ENCODE assay signal across 9 cellular contexts in genomic region chr5:141603912-141604311, GRCh38. TPM values are rescaled to one million over a fixed set of nuclear protein-coding genes. Genes with fewer than 3 reads are reported as not detected.
DNase-seq lines count a peak whose midpoint lies in the region; ATAC-seq and TF ChIP-seq lines count a peak whose summit lies in the region.
"Had no signal": no experiment of that assay in that cellular context is flagged by ENCODE, and none has a peak within 500 bp of the region (broad histone marks: within the 10 kb centered on the region; RNA-seq: fewer than 3 reads in every experiment).

No MANE protein-coding gene starts in this region.

- H3K27ac Mint-ChIP-seq in CD4-positive, alpha-beta memory T cell = peak overlapping the region; percentile 89 to 96 (median 93)

- CTCF ChIA-PET in CD4-positive, alpha-beta memory T cell (lab: Charles Lee; ENCODE audit: partially characterized antibody) = interaction anchor here (1.5 to 11.1 kb wide), 4 partner anchors 12 to 357 kb away, joined by 4 to 169 read pairs (median 86); partner anchors contain the start of gene DIAPH1
- CTCF ChIA-PET in GM10248 (lab: Yijun Ruan, JAX) = interaction anchor here (1.0 to 15.4 kb wide), 6 partner anchors 12 to 88 kb away, joined by 3 to 288 read pairs (median 6); partner anchors contain the start of gene DIAPH1

- ATAC-seq in omental fat pad (ENCODE audit: low FRiP score) (peak; percentile 17), HG02885 (IDR thresholded peaks at IDR 0.05; ENCODE audit: poor library complexity, unreplicated experiment) (no peak)

- no peaks in the 10 kb centered on the region for H3K27me3 Mint-ChIP-seq in CD4-positive, alpha-beta memory T cell

- no peaks in the 10 kb centered on the region for H3K27me3 ChIP-seq in CD4-positive, alpha-beta memory T cell (ENCODE audit: insufficient read depth, low read length)
- no peaks in the 10 kb centered on the region for H3K27me3 ChIP-seq in thyroid gland

- H3K36me3 Mint-ChIP-seq in CD4-positive, alpha-beta memory T cell = peaks cover 0 to 11% of the 10 kb centered on the region in 2 donors
- H3K36me3 Mint-ChIP-seq: mesothelial cell of epicardium had no signal

- H3K9me3 Mint-ChIP-seq in CD4-positive, alpha-beta memory T cell = no peaks in the 10 kb centered on the region
- H3K9me3 Mint-ChIP-seq: mesothelial cell of epicardium had no signal

- peak in 1 of 5 donors; percentile 10 for DNase-seq in CD4-positive, alpha-beta memory T cell
- DNase-seq in OCI-M1 (lab: John Stamatoyannopoulos, UW) (peak; percentile 59), dermis blood vessel endothelial cell (peak; percentile 8), omental fat pad (ENCODE audit: low spot score) (no peak), GM10248 (ENCODE audit: extremely low spot score) (no peak), substantia nigra (lab: John Stamatoyannopoulos, UW) (no peak), thyroid gland (no peak)

- H3K36me3 ChIP-seq in CD4-positive, alpha-beta memory T cell (ENCODE audit: insufficient read depth, low read length) = no peaks in the 10 kb centered on the region
- no peaks in the 10 kb centered on the region for H3K36me3 ChIP-seq in thyroid gland

- no peaks in the 10 kb centered on the region for H3K9me3 ChIP-seq in CD4-positive, alpha-beta memory T cell (ENCODE audit: control insufficient read depth in 1 of 2, low read length in 2 of 2)
- no peaks in the 10 kb centered on the region for H3K9me3 ChIP-seq in thyroid gland

- 68 to 80% methylated on average over 3 of the region's 3 CpGs for WGBS in thyroid gland, 2 donors

- peaks cover 69 to 98% (median 83%) of the 10 kb centered on the region in 4 donors for H3K4me1 Mint-ChIP-seq in CD4-positive, alpha-beta memory T cell

- TF ChIP-seq POLR2A in thyroid gland (IDR thresholded peaks at IDR 0.05) = no peak

- H3K4me1 ChIP-seq in CD4-positive, alpha-beta memory T cell (ENCODE audit: insufficient read depth, low read length) = peaks cover 98% of the 10 kb centered on the region
- H3K4me1 ChIP-seq in thyroid gland = peaks cover 8 to 23% of the 10 kb centered on the region in 2 donors

- peak overlapping the region; percentile 36 to 87 (median 80) for H3K4me3 Mint-ChIP-seq in CD4-positive, alpha-beta memory T cell
- H3K4me3 Mint-ChIP-seq: mesothelial cell of epicardium had no signal

- intact Hi-C loops in CD4-positive, alpha-beta memory T cell (cut with micrococcal nuclease) = no loop called here
- intact Hi-C loops in thyroid gland (cut with DNase I) = no loop called here

- H3K4me3 ChIP-seq in CD4-positive, alpha-beta memory T cell (ENCODE audit: low read length in 2 of 2) = peak overlapping the region; percentile 2 to 25
- H3K4me3 ChIP-seq in thyroid gland (replicated peaks in 1 of 3) = no peak overlapping the region

- H3K27ac ChIP-seq in CD4-positive, alpha-beta memory T cell (ENCODE audit: low read depth, low read length) = peak overlapping the region; percentile 72
- H3K27ac ChIP-seq in substantia nigra (ENCODE audit: low read depth, low read length, poor library complexity, severe bottlenecking) (no peak overlapping the region), thyroid gland (peak overlapping the region in 1 of 3 donors; percentile 15)

- TF ChIP-seq CTCF in omental fat pad (IDR thresholded peaks at IDR 0.05) (no peak), GM10248 (IDR thresholded peaks at IDR 0.05; ENCODE audit: control extremely low read depth, extremely low read depth, low read depth, missing control alignments) (no peak), thyroid gland (IDR thresholded peaks at IDR 0.05) (no peak)

- POLR2A ChIA-PET in CD4-positive, alpha-beta memory T cell (lab: Charles Lee; ENCODE audit: partially characterized antibody) = interaction anchor here (1.2 to 14.5 kb wide), 4 partner anchors 11 to 47 kb away, joined by 7 to 314 read pairs (median 53); partner anchors contain the start of genes DIAPH1, FCHSD1, HDAC3 and RELL2
- POLR2A ChIA-PET in GM10248 (lab: Yijun Ruan, JAX) = interaction anchor here (0.9 kb wide), 1 partner anchor 15 kb away, joined by 3 read pairs; the partner anchor contains the start of gene DIAPH1

RNA-seq across cellular contexts. Expression of gene DIAPH1, which starts 14.9 kb away (rescaled TPM):
- 100 to 1,000 TPM; 211 TPM for total RNA-seq in CD4-positive, alpha-beta memory T cell
- 100 to 1,000 TPM in 1 of 2 donors, 10 to 100 TPM in 1; 81.5 to 145 TPM for polyA plus RNA-seq in CD4-positive, alpha-beta memory T cell
- total RNA-seq in dermis blood vessel endothelial cell = 42.2 and 91.9 TPM in 2 replicates
- total RNA-seq in omental fat pad = 10 to 100 TPM; 35.5 to 93.2 (median 47.9) TPM
- 100 to 1,000 TPM in 1 of 4 donors, 10 to 100 TPM in 3; 82.1 to 103 (median 89.7) TPM for total RNA-seq in thyroid gland

RNA-seq across cellular contexts. Expression of gene HDAC3, which starts 32.7 kb away (rescaled TPM):
- 10 to 100 TPM; 85.1 to 91.0 TPM for total RNA-seq in CD4-positive, alpha-beta memory T cell
- 100 to 1,000 TPM in 1 of 2 donors, 10 to 100 TPM in 1; 92.8 to 137 TPM for polyA plus RNA-seq in CD4-positive, alpha-beta memory T cell
- 43.7 and 45.0 TPM in 2 replicates for total RNA-seq in dermis blood vessel endothelial cell
- 10 to 100 TPM; 31.5 to 50.6 (median 38.5) TPM for total RNA-seq in omental fat pad
- 10 to 100 TPM; 44.2 to 62.7 (median 54.6) TPM for total RNA-seq in thyroid gland

RNA-seq across cellular contexts. Expression of gene RELL2, which starts 32.9 kb away (rescaled TPM):
- total RNA-seq in CD4-positive, alpha-beta memory T cell = 10 to 100 TPM; 20.4 to 21.3 TPM
- polyA plus RNA-seq in CD4-positive, alpha-beta memory T cell = 1 to 10 TPM; 3.0 to 5.4 TPM
- total RNA-seq in dermis blood vessel endothelial cell = 3.9 and 9.9 TPM in 2 replicates
- total RNA-seq in omental fat pad = 1 to 10 TPM; 1.0 to 4.3 (median 2.9) TPM
- 1 to 10 TPM; 2.4 to 5.7 (median 4.6) TPM for total RNA-seq in thyroid gland

RNA-seq across cellular contexts. Expression of gene FCHSD1, which starts 47.3 kb away (rescaled TPM):
- 100 to 1,000 TPM; 106 to 110 TPM for total RNA-seq in CD4-positive, alpha-beta memory T cell
- 1 to 10 TPM; 7.1 to 9.9 TPM for polyA plus RNA-seq in CD4-positive, alpha-beta memory T cell
- total RNA-seq in dermis blood vessel endothelial cell = 20.9 and 24.0 TPM in 2 replicates
- total RNA-seq in omental fat pad = 10 to 100 TPM; 11.2 to 19.7 (median 15.5) TPM
- total RNA-seq in thyroid gland = 10 to 100 TPM; 15.2 to 28.3 (median 22.7) TPM

Comparison
In these comparisons a context has a peak if more than half of its experiments do, and no peak if none do; other contexts are left out.
1. DNase-seq: peak in OCI-M1 (single experiment) and dermis blood vessel endothelial cell (single experiment); none in omental fat pad (single experiment), GM10248 (single experiment), substantia nigra (0 of 49) and thyroid gland (0 of 2).
2. H3K4me3 ChIP-seq: peak in CD4-positive, alpha-beta memory T cell (2 of 2); none in thyroid gland (0 of 3).